Comparison of ENCODE assay signal across 13 cellular contexts in genomic region chr14:61927521-61927920, GRCh38.
DNase-seq lines count a peak whose midpoint lies in the region; ATAC-seq and TF ChIP-seq lines count a peak whose summit lies in the region.
"Had no signal": no experiment of that assay in that cellular context is flagged by ENCODE, and none has a peak within 500 bp of the region (broad histone marks: within the 10 kb centered on the region; RNA-seq: fewer than 3 reads in every experiment).

No MANE protein-coding gene starts in this region.

- DNase-seq in H4 (ENCODE audit: low spot score) (peak; percentile 29), foreskin keratinocyte (peak; percentile 70 to 87), skeletal muscle cell (ENCODE audit: low read depth) (peak; percentile 8), H7 (no peak), natural killer cell (no peak)
- no peak for DNase-seq in activated naive CD8-positive, alpha-beta T cell treated with anti-CD3 and anti-CD28 coated beads for 36 hours
- no peak for DNase-seq in central memory CD4-positive, alpha-beta T cell
- DNase-seq: activated naive CD8-positive, alpha-beta T cell treated with anti-CD3 and anti-CD28 coated beads, Interleukin-2, amount 10 ng/mL, durations not matched to agents 7 days and 5 days; hippocampal formation; naive B cell; NCI-H1105; NCI-H526 treated with DMSO at 0.1 percent for 48 hours had no signal

- H3K27ac ChIP-seq in foreskin keratinocyte, result peak overlapping the region; percentile 82

- intact Hi-C loops in natural killer cell (cut with micrococcal nuclease), result no loop called here

- TF ChIP-seq CTCF in foreskin keratinocyte (conservative IDR thresholded peaks at IDR 0.05) (no peak), natural killer cell (IDR thresholded peaks at IDR 0.05) (no peak)

- H3K27me3 Mint-ChIP-seq in activated naive CD8-positive, alpha-beta T cell treated with anti-CD3 and anti-CD28 coated beads for 36 hours, result peaks cover 17% of the 10 kb centered on the region
- H3K27me3 Mint-ChIP-seq in natural killer cell (ENCODE audit: low read depth in 2 of 2), result peaks cover 18 to 52% of the 10 kb centered on the region in 2 donors

- no peaks in the 10 kb centered on the region for H3K36me3 ChIP-seq in H7 (replicated peaks; ENCODE audit: control insufficient read depth, insufficient read depth, low read length)

- ATAC-seq in SK-N-SH treated with all-trans-retinoic acid at 6 μM for 48 hours (no peak), foreskin keratinocyte (peak; percentile 97), natural killer cell (no peak)

- no peak overlapping the region for H3K27ac Mint-ChIP-seq in activated naive CD8-positive, alpha-beta T cell treated with anti-CD3 and anti-CD28 coated beads for 36 hours
- H3K27ac Mint-ChIP-seq in natural killer cell, result no peak overlapping the region
- H3K27ac Mint-ChIP-seq: activated naive CD8-positive, alpha-beta T cell treated with anti-CD3 and anti-CD28 coated beads, Interleukin-2, amount 10 ng/mL, durations not matched to agents 7 days and 5 days had no signal

- no peak overlapping the region for H3K4me3 Mint-ChIP-seq in activated naive CD8-positive, alpha-beta T cell treated with anti-CD3 and anti-CD28 coated beads for 36 hours
- no peak overlapping the region for H3K4me3 Mint-ChIP-seq in natural killer cell
- H3K4me3 Mint-ChIP-seq: activated naive CD8-positive, alpha-beta T cell treated with anti-CD3 and anti-CD28 coated beads, Interleukin-2, amount 10 ng/mL, durations not matched to agents 7 days and 5 days; naive B cell had no signal

- no peaks in the 10 kb centered on the region for H3K4me1 Mint-ChIP-seq in activated naive CD8-positive, alpha-beta T cell treated with anti-CD3 and anti-CD28 coated beads for 36 hours
- no peaks in the 10 kb centered on the region for H3K4me1 Mint-ChIP-seq in natural killer cell

- peaks cover 23% of the 10 kb centered on the region for H3K4me1 ChIP-seq in foreskin keratinocyte

- no peaks in the 10 kb centered on the region for H3K9me3 Mint-ChIP-seq in activated naive CD8-positive, alpha-beta T cell treated with anti-CD3 and anti-CD28 coated beads for 36 hours
- H3K9me3 Mint-ChIP-seq in natural killer cell, result no peaks in the 10 kb centered on the region
- H3K9me3 Mint-ChIP-seq: activated naive CD8-positive, alpha-beta T cell treated with anti-CD3 and anti-CD28 coated beads, Interleukin-2, amount 10 ng/mL, durations not matched to agents 7 days and 5 days had no signal

- H3K27me3 ChIP-seq in foreskin keratinocyte, result no peaks in the 10 kb centered on the region
- H3K27me3 ChIP-seq in H7 (ENCODE audit: control insufficient read depth, insufficient read depth, low read length), result no peaks in the 10 kb centered on the region

- H3K4me3 ChIP-seq in skeletal muscle cell (ENCODE audit: low read depth, low read length) (no peak overlapping the region), H7 (ENCODE audit: insufficient read depth, low read depth, low read length) (no peak overlapping the region)

- H3K36me3 Mint-ChIP-seq in activated naive CD8-positive, alpha-beta T cell treated with anti-CD3 and anti-CD28 coated beads for 36 hours, result no peaks in the 10 kb centered on the region
- no peaks in the 10 kb centered on the region for H3K36me3 Mint-ChIP-seq in natural killer cell
- H3K36me3 Mint-ChIP-seq: activated naive CD8-positive, alpha-beta T cell treated with anti-CD3 and anti-CD28 coated beads, Interleukin-2, amount 10 ng/mL, durations not matched to agents 7 days and 5 days; naive B cell had no signal

TF ChIP-seq in SK-N-SH treated with all-trans-retinoic acid at 6 μM for 48 hours, 23 proteins besides CTCF, POLR2A, EP300 and RAD21:
- TF ChIP-seq ISL1 (CRISPR knock-in tag; IDR thresholded peaks at IDR 0.05) (0 out of 2 replicates have a peak, but pooled peaks have one; percentile 10), BACH2 (CRISPR knock-in tag; IDR thresholded peaks at IDR 0.05; ENCODE audit: borderline replicate concordance) (no peak)

Comparison
In these comparisons a context has a peak if more than half of its experiments do, and no peak if none do; other contexts are left out.
1. DNase-seq: peak in H4 (single experiment), foreskin keratinocyte (2 of 2) and skeletal muscle cell (single experiment); none in H7 (single experiment), activated naive CD8-positive, alpha-beta T cell treated with anti-CD3 and anti-CD28 coated beads for 36 hours (single experiment), natural killer cell (single experiment) and central memory CD4-positive, alpha-beta T cell (single experiment).